19 cellular contexts compared by ENCODE assay signal in genomic region chr1:207444514-207445208, GRCh38. TPM values are rescaled to one million over a fixed set of nuclear protein-coding genes. Genes with fewer than 3 reads are reported as not detected.
"Had no signal": no experiment of that assay in that cellular context is flagged by ENCODE, and none has a peak within 500 bp of the region (broad histone marks: within the 10 kb centered on the region; RNA-seq: fewer than 3 reads in every experiment).

No MANE protein-coding gene starts in this region.

- ATAC-seq: left cardiac atrium; lower lobe of right lung; pancreas; right cardiac atrium; stimulated activated effector memory CD8-positive, alpha-beta T cell treated with anti-CD3 and anti-CD28 coated beads, Interleukin-12 subunit alpha, Interleukin-12 subunit beta, amount 100 ng/mL, for 72 hours; upper lobe of right lung had no signal

- H2AFZ ChIP-seq: hepatocyte had no signal

- H3K4me2 ChIP-seq: hepatocyte, smooth muscle cell had no signal

- H3K27ac ChIP-seq: dorsolateral prefrontal cortex, hepatocyte, left ventricle myocardium inferior, lower lobe of right lung, pancreas, tibial nerve, upper lobe of right lung, vagina had no signal

- H3K4me1 ChIP-seq: left ventricle myocardium inferior, lower lobe of right lung, pancreas, tibial nerve, upper lobe of right lung, vagina had no signal

- H3K9me3 ChIP-seq: left ventricle myocardium inferior, lower lobe of right lung, pancreas, tibial nerve, upper lobe of right lung, vagina had no signal

- H3K27me3 ChIP-seq: tibial nerve, upper lobe of right lung, vagina had no signal

- DNase-seq: dorsolateral prefrontal cortex; effector CD8-positive, alpha-beta T cell; foreskin melanocyte; head of caudate nucleus; kidney; left cardiac atrium; left ventricle myocardium inferior; lower lobe of right lung; naive B cell; occipital lobe; pancreas; right cardiac atrium; stimulated activated CD4-positive, alpha-beta T cell treated with anti-CD3 and anti-CD28 coated beads, Interleukin-2, amount 100 ng/mL, for 48 hours; upper lobe of right lung had no signal

- FAIRE-seq: pancreas had no signal

- H3K79me2 ChIP-seq: hepatocyte had no signal

- H3K4me3 ChIP-seq: dorsolateral prefrontal cortex, hepatocyte, left ventricle myocardium inferior, lower lobe of right lung, pancreas, smooth muscle cell, tibial nerve, upper lobe of right lung, vagina had no signal

- H3K36me3 ChIP-seq: left ventricle myocardium inferior, lower lobe of right lung, pancreas, tibial nerve, upper lobe of right lung, vagina had no signal

RNA-seq across cellular contexts. Expression of gene CR2, which starts 9.5 kb away (rescaled TPM):
- polyA plus RNA-seq: hepatocyte, right cardiac atrium, smooth muscle cell had no signal

RNA-seq across cellular contexts. Expression of gene CR1, which starts 51.3 kb away (rescaled TPM):
- polyA plus RNA-seq: hepatocyte had no signal
